8 cellular contexts compared by ENCODE assay signal in the genomic region with DNA sequence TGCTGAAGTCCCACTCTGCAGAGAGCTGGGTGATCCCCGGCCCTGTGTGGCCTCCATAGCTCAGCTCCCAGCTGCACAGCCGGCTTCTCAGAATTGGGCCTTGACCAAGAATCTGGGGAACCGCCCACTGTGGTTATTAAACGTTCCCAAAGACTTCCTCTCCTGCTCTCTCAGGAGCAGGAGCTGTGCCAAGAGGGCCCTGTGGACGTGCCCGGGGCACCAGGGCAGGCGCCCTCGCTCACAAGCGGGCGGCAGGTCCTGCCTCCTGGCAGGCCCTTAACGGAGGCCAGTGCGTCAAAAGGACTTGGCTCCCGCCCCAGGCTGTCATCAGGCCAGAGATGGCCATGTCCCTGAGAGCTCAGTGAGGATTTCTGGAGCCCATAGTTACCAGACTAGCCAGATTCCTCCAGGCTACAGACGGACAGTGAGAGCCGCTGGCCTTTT.
DNase-seq lines count a peak whose midpoint lies in the region; ATAC-seq, FAIRE-seq and TF ChIP-seq lines count a peak whose summit lies in the region.

No MANE protein-coding gene starts in this region.

- peak overlapping the region; percentile 15 to 23 for H3K9ac ChIP-seq in mucosa of rectum (ENCODE audit: low read depth in 1 of 2, low read length in 2 of 2)

- peak overlapping the region in 1 of 2 donors; percentile 26 for H3K4me3 ChIP-seq in mucosa of rectum (ENCODE audit: low read length in 2 of 2)

- in situ Hi-C loops in GM13976 (cut with MboI; ENCODE audit: low sequenced_read_pairs, unreplicated experiment) = no loop called here

- TF ChIP-seq CTCF in GM13976 (IDR thresholded peaks at IDR 0.05; ENCODE audit: borderline replicate concordance, control extremely low read depth, extremely low read depth, insufficient read depth, missing control alignments) = no peak

- peaks cover 40 to 48% of the 10 kb centered on the region in 2 donors for H3K4me1 ChIP-seq in mucosa of rectum (ENCODE audit: control insufficient read depth in 2 of 2, insufficient read depth in 2 of 2, low read length in 2 of 2)

- FAIRE-seq in endometrium (lab: Jason Lieb, UNC) = peak; percentile 31

- H3K36me3 ChIP-seq in mucosa of rectum (ENCODE audit: control insufficient read depth in 2 of 2, insufficient read depth in 2 of 2, low read length in 2 of 2) = peaks cover 0 to 7% of the 10 kb centered on the region in 2 donors

- ATAC-seq in HG02623 (IDR thresholded peaks at IDR 0.05; ENCODE audit: unreplicated experiment) (no peak), HG02798 (IDR thresholded peaks at IDR 0.05; ENCODE audit: poor library complexity, unreplicated experiment) (no peak)

- peak; percentile 96 for DNase-seq in AG20443 (ENCODE audit: low spot score)
- DNase-seq in NCI-H69 (lab: John Stamatoyannopoulos, UW) = peak; percentile 11
- no peak for DNase-seq in retina
- no peak for DNase-seq in GM13976 (ENCODE audit: low spot score)

- peak overlapping the region; percentile 75 to 77 for H3K27ac ChIP-seq in mucosa of rectum (ENCODE audit: low read depth in 2 of 2, low read length in 2 of 2)

- H3K27me3 ChIP-seq in mucosa of rectum (ENCODE audit: control insufficient read depth in 2 of 2, insufficient read depth in 2 of 2, low read length in 2 of 2) = no peaks in the 10 kb centered on the region

- no peaks in the 10 kb centered on the region for H3K9me3 ChIP-seq in mucosa of rectum (ENCODE audit: control insufficient read depth in 2 of 2, low read length in 2 of 2)

Comparison
In these comparisons a context has a peak if more than half of its experiments do, and no peak if none do; other contexts are left out.
1. DNase-seq: peak in AG20443 (single experiment) and NCI-H69 (single experiment); none in retina (single experiment) and GM13976 (single experiment).